ENCODE assay signal across 21 cellular contexts in genomic region chr10:93032809-93033137, GRCh38. TPM values are rescaled to one million over a fixed set of nuclear protein-coding genes. Genes with fewer than 3 reads are reported as not detected.
DNase-seq lines count a peak whose midpoint lies in the region; ATAC-seq and TF ChIP-seq lines count a peak whose summit lies in the region.
"Had no signal": no experiment of that assay in that cellular context is flagged by ENCODE, and none has a peak within 500 bp of the region (broad histone marks: within the 10 kb centered on the region; RNA-seq: fewer than 3 reads in every experiment).

No MANE protein-coding gene starts in this region.

- no peaks in the 10 kb centered on the region for H3K36me3 Mint-ChIP-seq in stimulated activated effector memory CD8-positive, alpha-beta T cell treated with anti-CD3 and anti-CD28 coated beads, Interleukin-12 subunit alpha, Interleukin-12 subunit beta, amount 100 ng/mL, for 72 hours
- peaks cover 6% of the 10 kb centered on the region for H3K36me3 Mint-ChIP-seq in mesothelial cell of epicardium

- DNase-seq in G401 (ENCODE audit: low spot score) (peak; percentile 12), Panc1 (ENCODE audit: low read depth, low spot score) (no peak), left colon (no peak), mesothelial cell of epicardium (ENCODE audit: low spot score in 2 of 2, unreplicated experiment in 2 of 2) (no peak), NCI-H2171 treated with DMSO at 0.1 percent for 48 hours (lab: John Stamatoyannopoulos, UW) (no peak)
- no peak for DNase-seq in stimulated activated effector memory CD8-positive, alpha-beta T cell treated with anti-CD3 and anti-CD28 coated beads, Interleukin-12 subunit alpha, Interleukin-12 subunit beta, amount 100 ng/mL, for 72 hours (ENCODE audit: low spot score in 2 of 2)
- DNase-seq in NK-92 treated with Interleukin-12 subunit alpha and Interleukin-12 subunit beta, amount 100 ng/mL, for 24 hours (lab: John Stamatoyannopoulos, UW) = no peak
- DNase-seq: DMS 273 treated with DMSO at 0.1 percent for 48 hours, H7, MV-4-11, NCI-H1417, NCI-H1930, NCI-H2171, NCI-H748 treated with DMSO at 0.1 percent for 48 hours, PC-3 had no signal

- in situ Hi-C loops in G401 (cut with HindIII; ENCODE audit: low sequenced_read_pairs) = no loop called here
- in situ Hi-C loops in Panc1 (cut with HindIII; ENCODE audit: low pct_unique_long_range_greater_than_20kb, low sequenced_read_pairs) = no loop called here

- no peaks in the 10 kb centered on the region for H3K27me3 Mint-ChIP-seq in mesothelial cell of epicardium (ENCODE audit: low read depth)

- intact Hi-C loops in Panc1 (cut with micrococcal nuclease; ENCODE audit: unreplicated experiment) = no loop called here
- intact Hi-C loops in left colon (cut with DNase I, micrococcal nuclease) = no loop called here

- no peaks in the 10 kb centered on the region for H3K27me3 ChIP-seq in Panc1 (ENCODE audit: control insufficient read depth, insufficient read depth, low read length)
- H3K27me3 ChIP-seq: BLaER1 treated with 17β-estradiol and CSF1 and Interleukin-3, amounts not matched to agents 10 nM and 100 nM had no signal

- no peaks in the 10 kb centered on the region for H3K36me3 ChIP-seq in Panc1 (ENCODE audit: control insufficient read depth, insufficient read depth, low read length)

- CTCF ChIA-PET in Panc1 (lab: Charles Lee) = no interaction called here

- H3K4me3 ChIP-seq in Panc1 (ENCODE audit: low read depth in 2 of 2, low read length in 2 of 2) = no peak overlapping the region
- H3K4me3 ChIP-seq: BLaER1 treated with 17β-estradiol and CSF1 and Interleukin-3, amounts not matched to agents 10 nM and 100 nM had no signal

- TF ChIP-seq CTCF in Panc1 (IDR thresholded peaks at IDR 0.05) (no peak), mesothelial cell of epicardium (IDR thresholded peaks at IDR 0.05; ENCODE audit: unreplicated experiment) (no peak)

- peak overlapping the region; percentile 0 for H3K27ac Mint-ChIP-seq in stimulated activated effector memory CD8-positive, alpha-beta T cell treated with anti-CD3 and anti-CD28 coated beads, Interleukin-12 subunit alpha, Interleukin-12 subunit beta, amount 100 ng/mL, for 72 hours
- no peak overlapping the region for H3K27ac Mint-ChIP-seq in mesothelial cell of epicardium

- no peaks in the 10 kb centered on the region for H3K9me3 Mint-ChIP-seq in stimulated activated effector memory CD8-positive, alpha-beta T cell treated with anti-CD3 and anti-CD28 coated beads, Interleukin-12 subunit alpha, Interleukin-12 subunit beta, amount 100 ng/mL, for 72 hours
- peaks cover under 1% of the 10 kb centered on the region for H3K9me3 Mint-ChIP-seq in mesothelial cell of epicardium

- no peaks in the 10 kb centered on the region for H3K4me1 Mint-ChIP-seq in stimulated activated effector memory CD8-positive, alpha-beta T cell treated with anti-CD3 and anti-CD28 coated beads, Interleukin-12 subunit alpha, Interleukin-12 subunit beta, amount 100 ng/mL, for 72 hours
- H3K4me1 Mint-ChIP-seq in mesothelial cell of epicardium = peaks cover 33% of the 10 kb centered on the region

- POLR2A ChIA-PET in Panc1 (lab: Charles Lee) = no interaction called here

- peaks cover 10% of the 10 kb centered on the region; the same call in 1 of the 2 replicates for H3K4me1 ChIP-seq in Panc1 (ENCODE audit: control insufficient read depth, insufficient read depth, low read length)
- H3K4me1 ChIP-seq: BLaER1 treated with 17β-estradiol and CSF1 and Interleukin-3, amounts not matched to agents 10 nM and 100 nM had no signal

- no peak for ATAC-seq in Panc1
- ATAC-seq in left colon = peak; percentile 74
- ATAC-seq in stimulated activated effector memory CD8-positive, alpha-beta T cell treated with anti-CD3 and anti-CD28 coated beads, Interleukin-12 subunit alpha, Interleukin-12 subunit beta, amount 100 ng/mL, for 72 hours = no peak
- ATAC-seq in GM18870 (IDR thresholded peaks at IDR 0.05; ENCODE audit: unreplicated experiment) = no peak
- ATAC-seq: PC-3 had no signal

- H3K4me3 Mint-ChIP-seq in stimulated activated effector memory CD8-positive, alpha-beta T cell treated with anti-CD3 and anti-CD28 coated beads, Interleukin-12 subunit alpha, Interleukin-12 subunit beta, amount 100 ng/mL, for 72 hours = no peak overlapping the region
- H3K4me3 Mint-ChIP-seq in mesothelial cell of epicardium = no peak overlapping the region

- no peak overlapping the region for H3K27ac ChIP-seq in Panc1 (ENCODE audit: low read length)
- H3K27ac ChIP-seq: BLaER1 treated with 17β-estradiol and CSF1 and Interleukin-3, amounts not matched to agents 10 nM and 100 nM had no signal

- BruUV-seq in Panc1 (replicated peaks; lab: Mats Ljungman, UMichigan) = TSS peak; percentile 17

- H3K9me3 ChIP-seq in Panc1 (ENCODE audit: control insufficient read depth, insufficient read depth, low read depth, low read length) = no peaks in the 10 kb centered on the region

RNA-seq across cellular contexts. Expression of gene CYP26C1, which starts 27.8 kb away (rescaled TPM):
- 0.80 TPM in 1 of 2 replicates, not detected in the other for total RNA-seq in G401 (2014; rRNA removed; shearing (Covaris generic))
- total RNA-seq in Panc1 (2021; ENCODE audit: unreplicated experiment) = 1.1 TPM
- polyA plus RNA-seq in Panc1 (2012; ENCODE audit: insufficient read length) = 2.7 TPM
- under 1 TPM in 1 of 2 donors, not detected in 1; 0.14 TPM for total RNA-seq in left colon
- total RNA-seq in mesothelial cell of epicardium = 0.38 to 0.60 TPM (median 0.44 TPM) in 3 replicates
- total RNA-seq: A172, HT1080, PC-3, SK-MEL-5 had no signal

RNA-seq across cellular contexts. Expression of gene CYP26A1, which starts 40.9 kb away (rescaled TPM):
- total RNA-seq in G401 (2014; rRNA removed; shearing (Covaris generic)) = 0.24 and 0.25 TPM in 2 replicates
- total RNA-seq in Panc1 (2021; ENCODE audit: unreplicated experiment) (1.5 TPM), left colon (not detected), mesothelial cell of epicardium (70.6 to 76.5 TPM (median 76.0 TPM) in 3 replicates)
- 2.7 TPM for polyA plus RNA-seq in Panc1 (2012; ENCODE audit: insufficient read length)
- total RNA-seq: HT1080, NCI-H460, SK-MEL-5 had no signal

Comparison
In these comparisons a context has a peak if more than half of its experiments do, and no peak if none do; other contexts are left out.
1. RNA of gene CYP26A1, which starts 40.9 kb away (total RNA-seq): 70.6 to 76.5 TPM in mesothelial cell of epicardium; 1.5 TPM in Panc1 (single experiment), 0.24 to 0.25 TPM in G401 and not detected in left colon; every median in the first group is over 10 times any median in the second.